ENCODE assay signal across 8 cellular contexts in genomic region chr10:87341546-87342145, GRCh38. TPM values are rescaled to one million over a fixed set of nuclear protein-coding genes. Genes with fewer than 3 reads are reported as not detected.
DNase-seq lines count a peak whose midpoint lies in the region; ATAC-seq and TF ChIP-seq lines count a peak whose summit lies in the region.
"Not testable (repeated sequence)": the region's sequence is repeated elsewhere in the genome, so short reads cannot be mapped to it uniquely, and the experiment has no call there.

No MANE protein-coding gene starts in this region.

- H3K27ac ChIP-seq in HUES48 (ENCODE audit: low read depth, low read length) (peak overlapping the region; percentile 95), coronary artery (peak overlapping the region; percentile 75 to 93)
- not testable (repeated sequence) for H3K27ac ChIP-seq in aorta (ENCODE audit: low read depth in 1 of 2, low read length in 2 of 2)

- not testable (repeated sequence) for H3K27me3 Mint-ChIP-seq in activated CD4-positive, alpha-beta T cell treated with anti-CD3 and anti-CD28 coated beads, Interleukin-2, amount 10 ng/mL, durations not matched to agents 24 days and 14 days; immature natural killer cell (ENCODE audit: low read depth in 3 of 3); progenitor cell of endocrine pancreas

- WGBS in aorta, 2 donors: 0 to 1% methylated on average over 7 to 24 of the region's 54 CpGs

- not testable (repeated sequence) for H3K9ac ChIP-seq in HUES48 (ENCODE audit: low read depth, low read length)

- peaks cover 15% of the 10 kb centered on the region for H3K36me3 Mint-ChIP-seq in activated CD4-positive, alpha-beta T cell treated with anti-CD3 and anti-CD28 coated beads, Interleukin-2, amount 10 ng/mL, durations not matched to agents 24 days and 14 days (ENCODE audit: low read depth)
- not testable (repeated sequence) for H3K36me3 Mint-ChIP-seq in immature natural killer cell; progenitor cell of endocrine pancreas (ENCODE audit: insufficient read depth)

- peak overlapping the region; percentile 92 for H3K4me3 Mint-ChIP-seq in activated CD4-positive, alpha-beta T cell treated with anti-CD3 and anti-CD28 coated beads, Interleukin-2, amount 10 ng/mL, durations not matched to agents 24 days and 14 days
- H3K4me3 Mint-ChIP-seq in immature natural killer cell (peak overlapping the region; percentile 51 to 92 (median 88)), progenitor cell of endocrine pancreas (ENCODE audit: low read depth) (peak overlapping the region; percentile 85)

- H3K27me3 ChIP-seq in HUES48 (ENCODE audit: control insufficient read depth, insufficient read depth, low read length); aorta (ENCODE audit: control insufficient read depth in 1 of 2, insufficient read depth in 2 of 2, low read length in 1 of 2): not testable (repeated sequence)

- intact Hi-C loops in activated CD4-positive, alpha-beta T cell treated with anti-CD3 and anti-CD28 coated beads, Interleukin-2, amount 10 ng/mL, durations not matched to agents 24 days and 14 days (cut with micrococcal nuclease): loop anchor here (5.0 kb wide), 2 partner anchors 161 to 249 kb away; partner anchors contain the start of genes GLUD1 and MINPP1
- intact Hi-C loops in aorta (cut with DNase I): not testable (repeated sequence)

- H3K27ac Mint-ChIP-seq in activated CD4-positive, alpha-beta T cell treated with anti-CD3 and anti-CD28 coated beads, Interleukin-2, amount 10 ng/mL, durations not matched to agents 24 days and 14 days: peak overlapping the region; percentile 92
- H3K27ac Mint-ChIP-seq in immature natural killer cell: peak overlapping the region in 3 of 6 donors; percentile 53 to 72 (median 64)
- not testable (repeated sequence) for H3K27ac Mint-ChIP-seq in progenitor cell of endocrine pancreas

- not testable (repeated sequence) for H3K36me3 ChIP-seq in HUES48 (ENCODE audit: control insufficient read depth, insufficient read depth, low read length); aorta (ENCODE audit: control insufficient read depth in 1 of 2, insufficient read depth in 2 of 2, low read length in 1 of 2)

- DNase-seq in activated CD4-positive, alpha-beta T cell treated with anti-CD3 and anti-CD28 coated beads, Interleukin-2, amount 10 ng/mL, durations not matched to agents 24 days and 14 days: peak; percentile 59
- DNase-seq in coronary artery (ENCODE audit: low spot score) (peak; percentile 64), aorta (peak in 1 of 2 donors; percentile 49)
- not testable (repeated sequence) for DNase-seq in immature natural killer cell; progenitor cell of endocrine pancreas (ENCODE audit: low spot score, unreplicated experiment)

- peaks cover 15% of the 10 kb centered on the region for H3K4me1 Mint-ChIP-seq in activated CD4-positive, alpha-beta T cell treated with anti-CD3 and anti-CD28 coated beads, Interleukin-2, amount 10 ng/mL, durations not matched to agents 24 days and 14 days
- H3K4me1 Mint-ChIP-seq in immature natural killer cell (peaks cover 16 to 25% of the 10 kb centered on the region in 2 donors), progenitor cell of endocrine pancreas (ENCODE audit: low read depth) (peaks cover 15% of the 10 kb centered on the region)

- not testable (repeated sequence) for TF ChIP-seq CTCF in coronary artery (IDR thresholded peaks at IDR 0.05); progenitor cell of endocrine pancreas (IDR thresholded peaks at IDR 0.05; ENCODE audit: unreplicated experiment)

- peak; percentile 6 for ATAC-seq in GM18867 (IDR thresholded peaks at IDR 0.05; ENCODE audit: unreplicated experiment)
- ATAC-seq in HG02610 (IDR thresholded peaks at IDR 0.05; ENCODE audit: unreplicated experiment): peak; percentile 9
- ATAC-seq in aorta (ENCODE audit: low FRiP score): peak; percentile 36

- peak overlapping the region; percentile 69; the same call in 1 of the 2 replicates for H3K4me3 ChIP-seq in HUES48 (ENCODE audit: low read depth, low read length)
- H3K4me3 ChIP-seq in coronary artery: peak overlapping the region; percentile 75
- peak overlapping the region in 1 of 2 donors; percentile 42 for H3K4me3 ChIP-seq in aorta (ENCODE audit: low read length in 2 of 2)

- not testable (repeated sequence) for H3K4me1 ChIP-seq in HUES48 (ENCODE audit: control insufficient read depth, insufficient read depth, low read length); aorta (ENCODE audit: control insufficient read depth in 1 of 2, insufficient read depth in 2 of 2, low read length in 2 of 2)

- not testable (repeated sequence) for H3K9me3 ChIP-seq in HUES48 (ENCODE audit: control insufficient read depth, insufficient read depth, low read length); aorta (ENCODE audit: control insufficient read depth, low read length)

- not testable (repeated sequence) for H3K9me3 Mint-ChIP-seq in activated CD4-positive, alpha-beta T cell treated with anti-CD3 and anti-CD28 coated beads, Interleukin-2, amount 10 ng/mL, durations not matched to agents 24 days and 14 days; immature natural killer cell; progenitor cell of endocrine pancreas (ENCODE audit: low read depth)

RNA-seq across cellular contexts. Expression of gene NUTM2D, which starts 15.9 kb away (rescaled TPM):
- 1.4 and 2.1 TPM in 2 replicates for total RNA-seq in activated CD4-positive, alpha-beta T cell treated with anti-CD3 and anti-CD28 coated beads, Interleukin-2, amount 10 ng/mL, durations not matched to agents 24 days and 14 days
- polyA plus RNA-seq in immature natural killer cell: under 1 TPM in 1 of 3 donors, not detected in 2; 0.06 TPM
- total RNA-seq in progenitor cell of endocrine pancreas: 9.8 and 10.7 TPM in 2 replicates
- 1 to 10 TPM; 2.7 to 4.1 TPM for total RNA-seq in aorta
- 1 to 10 TPM; 1.5 to 2.3 TPM for polyA plus RNA-seq in aorta
